ENCODE assay signal across 16 cellular contexts in the genomic region with DNA sequence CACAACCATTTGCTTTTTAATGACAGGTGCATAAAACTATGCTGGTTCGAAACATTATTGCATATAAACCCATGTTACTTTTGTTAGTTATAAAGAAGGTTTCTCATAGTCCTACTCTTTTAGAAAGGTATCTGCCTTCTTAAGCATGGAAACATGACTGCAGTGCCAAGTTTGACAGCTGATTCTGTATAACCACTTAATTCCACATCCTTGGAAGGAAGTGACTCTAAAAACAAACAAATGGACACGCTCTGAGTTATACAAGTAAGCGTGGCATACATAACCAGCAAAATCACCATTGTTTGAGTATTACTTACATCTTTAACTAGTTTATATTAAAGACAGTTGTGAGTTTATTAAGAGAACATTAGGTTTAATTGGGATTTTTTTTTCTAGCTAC.
"Had no signal": no experiment of that assay in that cellular context is flagged by ENCODE, and none has a peak within 500 bp of the region (broad histone marks: within the 10 kb centered on the region; RNA-seq: fewer than 3 reads in every experiment).

No MANE protein-coding gene starts in this region.

- DNase-seq: activated CD4-positive, alpha-beta memory T cell treated with anti-CD3 and anti-CD28 coated beads for 36 hours; activated gamma-delta T cell; activated T-cell treated with anti-CD3 and anti-CD28 coated beads, Interleukin-2, amount 50 U/mL, for 4 hours; amygdala; colonic mucosa; effector CD8-positive, alpha-beta T cell; occipital lobe; stimulated activated CD4-positive, alpha-beta T cell treated with anti-CD3 and anti-CD28 coated beads, Interleukin-4, amount 100 ng/mL, for 24 hours; T-helper 1 cell; upper lobe of right lung had no signal

- H3K36me3 Mint-ChIP-seq: activated CD4-positive, alpha-beta memory T cell treated with anti-CD3 and anti-CD28 coated beads for 36 hours; activated naive CD8-positive, alpha-beta T cell had no signal

- H3K27me3 Mint-ChIP-seq: activated CD4-positive, alpha-beta memory T cell treated with anti-CD3 and anti-CD28 coated beads for 36 hours; activated naive CD8-positive, alpha-beta T cell; stimulated activated naive CD8-positive, alpha-beta T cell treated with anti-CD3 and anti-CD28 coated beads, Interleukin-15, Interleukin-2, amounts not matched to agents 100 ng/mL and 50 ng/mL, for 24 hours had no signal

- H3K9me3 Mint-ChIP-seq: activated CD4-positive, alpha-beta memory T cell treated with anti-CD3 and anti-CD28 coated beads for 36 hours had no signal

- H3K4me1 ChIP-seq: colonic mucosa, prostate gland had no signal

- H3K27ac ChIP-seq: cardiac muscle cell, colonic mucosa, prostate gland, upper lobe of right lung, VCaP had no signal

- ATAC-seq: activated T-cell treated with anti-CD3 and anti-CD28 coated beads, Interleukin-2, amount 50 U/mL, for 4 hours; upper lobe of right lung had no signal

- H3K27me3 ChIP-seq: cardiac muscle cell, colonic mucosa, upper lobe of right lung had no signal

- H3K9me3 ChIP-seq: colonic mucosa, prostate gland, upper lobe of right lung had no signal

- H3K27ac Mint-ChIP-seq: activated CD4-positive, alpha-beta memory T cell treated with anti-CD3 and anti-CD28 coated beads for 36 hours; activated naive CD8-positive, alpha-beta T cell; stimulated activated naive CD8-positive, alpha-beta T cell treated with anti-CD3 and anti-CD28 coated beads, Interleukin-15, Interleukin-2, amounts not matched to agents 100 ng/mL and 50 ng/mL, for 24 hours had no signal

- H3K4me3 Mint-ChIP-seq: activated CD4-positive, alpha-beta memory T cell treated with anti-CD3 and anti-CD28 coated beads for 36 hours; activated naive CD8-positive, alpha-beta T cell; activated T-cell treated with anti-CD3 and anti-CD28 coated beads, Interleukin-2, amount 50 U/mL, for 4 hours; nephron; stimulated activated naive CD8-positive, alpha-beta T cell treated with anti-CD3 and anti-CD28 coated beads, Interleukin-15, Interleukin-2, amounts not matched to agents 100 ng/mL and 50 ng/mL, for 24 hours had no signal

- H3K4me3 ChIP-seq: cardiac muscle cell, colonic mucosa, prostate gland, upper lobe of right lung had no signal

- H3K36me3 ChIP-seq: cardiac muscle cell, colonic mucosa, prostate gland, upper lobe of right lung had no signal
